21 cellular contexts compared by ENCODE assay signal in genomic region chr12:89185889-89186288, GRCh38.
"Had no signal": no experiment of that assay in that cellular context is flagged by ENCODE, and none has a peak within 500 bp of the region (broad histone marks: within the 10 kb centered on the region; RNA-seq: fewer than 3 reads in every experiment).

No MANE protein-coding gene starts in this region.

- H3K27ac ChIP-seq: body of pancreas, coronary artery, suprapubic skin, transverse colon, uterus, WERI-Rb-1 had no signal

- H3K4me1 ChIP-seq: body of pancreas, uterus had no signal

- H3K4me1 Mint-ChIP-seq: central memory CD8-positive, alpha-beta T cell; nephron had no signal

- DNase-seq: activated CD4-positive, alpha-beta T cell treated with anti-CD3 and anti-CD28 coated beads, Interleukin-2, amount 50 U/mL, for 4 hours; activated naive CD8-positive, alpha-beta T cell treated with anti-CD3 and anti-CD28 coated beads for 36 hours; body of pancreas; foreskin melanocyte; kidney; midbrain; retina; stimulated activated CD4-positive, alpha-beta T cell treated with anti-CD3 and anti-CD28 coated beads, Interleukin-12 subunit alpha, Interleukin-12 subunit beta, amount 100 ng/mL, for 4 hours; stimulated activated CD4-positive, alpha-beta T cell treated with anti-CD3 and anti-CD28 coated beads, Interleukin-1b, Interleukin-23, amount 100 ng/mL, for 48 hours; stimulated activated naive CD8-positive, alpha-beta T cell treated with anti-CD3 and anti-CD28 coated beads, Interleukin-15, Interleukin-2, amounts not matched to agents 100 U/mL and 50 U/mL, for 24 hours; SW 1271; transverse colon; uterus; WERI-Rb-1 had no signal

- H3K9me3 Mint-ChIP-seq: central memory CD8-positive, alpha-beta T cell had no signal

- H3K4me3 ChIP-seq: body of pancreas, coronary artery, lung, suprapubic skin, transverse colon, uterus had no signal

- FAIRE-seq: kidney had no signal

- H3K36me3 ChIP-seq: suprapubic skin, transverse colon, uterus, WERI-Rb-1 had no signal

- H3K9me3 ChIP-seq: body of pancreas had no signal

- H3K27me3 ChIP-seq: body of pancreas, suprapubic skin, transverse colon, uterus had no signal

- H3K27me3 Mint-ChIP-seq: activated naive CD8-positive, alpha-beta T cell treated with anti-CD3 and anti-CD28 coated beads for 36 hours; central memory CD8-positive, alpha-beta T cell had no signal

- ATAC-seq: body of pancreas; left lobe of liver; stimulated activated naive CD8-positive, alpha-beta T cell treated with anti-CD3 and anti-CD28 coated beads, Interleukin-15, Interleukin-2, amounts not matched to agents 100 U/mL and 50 U/mL, for 24 hours had no signal

- H3K4me3 Mint-ChIP-seq: activated naive CD8-positive, alpha-beta T cell treated with anti-CD3 and anti-CD28 coated beads for 36 hours; activated T-helper 1 cell treated with anti-CD3 and anti-CD28 coated beads, Interleukin-12 subunit alpha, Interleukin-12 subunit beta, Interleukin-2, Interleukin-4 antibody, amounts not matched to agents 30 ng/mL and 10 ng/mL and 1 ng/mL, durations not matched to agents 14 hours and 24 hours and 36 hours; central memory CD8-positive, alpha-beta T cell; nephron had no signal
